ENCODE assay signal across 2 cellular contexts in the genomic region with DNA sequence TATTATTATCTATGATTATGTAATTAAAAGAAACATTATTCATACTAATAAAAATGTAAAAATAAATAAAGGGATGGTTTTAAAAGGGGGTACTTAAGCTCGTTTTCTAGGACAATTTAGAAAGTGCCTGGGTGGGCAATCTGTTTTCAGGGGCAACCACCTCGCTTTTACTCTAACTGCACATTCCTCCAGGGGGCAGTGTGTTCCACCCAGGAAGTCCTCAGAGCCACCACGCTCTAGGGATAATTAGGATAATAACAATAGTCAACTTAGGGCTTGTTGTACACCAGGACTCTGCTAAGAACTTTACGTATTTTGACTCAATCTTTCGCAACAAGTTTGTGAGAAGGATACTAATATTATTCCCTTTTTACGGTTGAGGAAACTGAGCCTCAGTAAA.
TF ChIP-seq lines count a peak whose summit lies in the region.

No MANE protein-coding gene starts in this region.

TF ChIP-seq in WTC11, 78 proteins besides CTCF, POLR2A, EP300 and RAD21 (continued from another document and continues in another):
- TF ChIP-seq, protein P1, sequence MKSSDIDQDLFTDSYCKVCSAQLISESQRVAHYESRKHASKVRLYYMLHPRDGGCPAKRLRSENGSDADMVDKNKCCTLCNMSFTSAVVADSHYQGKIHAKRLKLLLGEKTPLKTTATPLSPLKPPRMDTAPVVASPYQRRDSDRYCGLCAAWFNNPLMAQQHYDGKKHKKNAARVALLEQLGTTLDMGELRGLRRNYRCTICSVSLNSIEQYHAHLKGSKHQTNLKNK (CRISPR knock-in tag; IDR thresholded peaks at IDR 0.05) = no peak
- TF ChIP-seq, protein P2, sequence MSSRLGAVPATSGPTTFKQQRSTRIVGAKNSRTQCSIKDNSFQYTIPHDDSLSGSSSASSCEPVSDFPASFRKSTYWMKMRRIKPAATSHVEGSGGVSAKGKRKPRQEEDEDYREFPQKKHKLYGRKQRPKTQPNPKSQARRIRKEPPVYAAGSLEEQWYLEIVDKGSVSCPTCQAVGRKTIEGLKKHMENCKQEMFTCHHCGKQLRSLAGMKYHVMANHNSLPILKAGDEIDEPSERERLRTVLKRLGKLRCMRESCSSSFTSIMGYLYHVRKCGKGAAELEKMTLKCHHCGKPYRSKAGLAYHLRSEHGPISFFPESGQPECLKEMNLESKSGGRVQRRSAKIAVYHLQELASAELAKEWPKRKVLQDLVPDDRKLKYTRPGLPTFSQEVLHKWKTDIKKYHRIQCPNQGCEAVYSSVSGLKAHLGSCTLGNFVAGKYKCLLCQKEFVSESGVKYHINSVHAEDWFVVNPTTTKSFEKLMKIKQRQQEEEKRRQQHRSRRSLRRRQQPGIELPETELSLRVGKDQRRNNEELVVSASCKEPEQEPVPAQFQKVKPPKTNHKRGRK (CRISPR knock-in tag; IDR thresholded peaks at IDR 0.05; ENCODE audit: borderline replicate concordance) = no peak
- TF ChIP-seq, protein P3, sequence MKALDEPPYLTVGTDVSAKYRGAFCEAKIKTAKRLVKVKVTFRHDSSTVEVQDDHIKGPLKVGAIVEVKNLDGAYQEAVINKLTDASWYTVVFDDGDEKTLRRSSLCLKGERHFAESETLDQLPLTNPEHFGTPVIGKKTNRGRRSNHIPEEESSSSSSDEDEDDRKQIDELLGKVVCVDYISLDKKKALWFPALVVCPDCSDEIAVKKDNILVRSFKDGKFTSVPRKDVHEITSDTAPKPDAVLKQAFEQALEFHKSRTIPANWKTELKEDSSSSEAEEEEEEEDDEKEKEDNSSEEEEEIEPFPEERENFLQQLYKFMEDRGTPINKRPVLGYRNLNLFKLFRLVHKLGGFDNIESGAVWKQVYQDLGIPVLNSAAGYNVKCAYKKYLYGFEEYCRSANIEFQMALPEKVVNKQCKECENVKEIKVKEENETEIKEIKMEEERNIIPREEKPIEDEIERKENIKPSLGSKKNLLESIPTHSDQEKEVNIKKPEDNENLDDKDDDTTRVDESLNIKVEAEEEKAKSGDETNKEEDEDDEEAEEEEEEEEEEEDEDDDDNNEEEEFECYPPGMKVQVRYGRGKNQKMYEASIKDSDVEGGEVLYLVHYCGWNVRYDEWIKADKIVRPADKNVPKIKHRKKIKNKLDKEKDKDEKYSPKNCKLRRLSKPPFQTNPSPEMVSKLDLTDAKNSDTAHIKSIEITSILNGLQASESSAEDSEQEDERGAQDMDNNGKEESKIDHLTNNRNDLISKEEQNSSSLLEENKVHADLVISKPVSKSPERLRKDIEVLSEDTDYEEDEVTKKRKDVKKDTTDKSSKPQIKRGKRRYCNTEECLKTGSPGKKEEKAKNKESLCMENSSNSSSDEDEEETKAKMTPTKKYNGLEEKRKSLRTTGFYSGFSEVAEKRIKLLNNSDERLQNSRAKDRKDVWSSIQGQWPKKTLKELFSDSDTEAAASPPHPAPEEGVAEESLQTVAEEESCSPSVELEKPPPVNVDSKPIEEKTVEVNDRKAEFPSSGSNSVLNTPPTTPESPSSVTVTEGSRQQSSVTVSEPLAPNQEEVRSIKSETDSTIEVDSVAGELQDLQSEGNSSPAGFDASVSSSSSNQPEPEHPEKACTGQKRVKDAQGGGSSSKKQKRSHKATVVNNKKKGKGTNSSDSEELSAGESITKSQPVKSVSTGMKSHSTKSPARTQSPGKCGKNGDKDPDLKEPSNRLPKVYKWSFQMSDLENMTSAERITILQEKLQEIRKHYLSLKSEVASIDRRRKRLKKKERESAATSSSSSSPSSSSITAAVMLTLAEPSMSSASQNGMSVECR (CRISPR knock-in tag; IDR thresholded peaks at IDR 0.05; ENCODE audit: borderline replicate concordance) = no peak
- TF ChIP-seq, protein P4, sequence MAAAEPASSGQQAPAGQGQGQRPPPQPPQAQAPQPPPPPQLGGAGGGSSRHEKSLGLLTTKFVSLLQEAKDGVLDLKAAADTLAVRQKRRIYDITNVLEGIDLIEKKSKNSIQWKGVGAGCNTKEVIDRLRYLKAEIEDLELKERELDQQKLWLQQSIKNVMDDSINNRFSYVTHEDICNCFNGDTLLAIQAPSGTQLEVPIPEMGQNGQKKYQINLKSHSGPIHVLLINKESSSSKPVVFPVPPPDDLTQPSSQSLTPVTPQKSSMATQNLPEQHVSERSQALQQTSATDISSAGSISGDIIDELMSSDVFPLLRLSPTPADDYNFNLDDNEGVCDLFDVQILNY (CRISPR knock-in tag; IDR thresholded peaks at IDR 0.05) = no peak
- TF ChIP-seq EMX1 (CRISPR knock-in tag; IDR thresholded peaks at IDR 0.05) (no peak), HMGA2 (CRISPR knock-in tag; IDR thresholded peaks at IDR 0.05) (no peak), ZNF396 (CRISPR knock-in tag; IDR thresholded peaks at IDR 0.05; ENCODE audit: borderline replicate concordance) (no peak), MYBL2 (CRISPR knock-in tag; IDR thresholded peaks at IDR 0.05) (no peak)
- TF ChIP-seq, protein P5, sequence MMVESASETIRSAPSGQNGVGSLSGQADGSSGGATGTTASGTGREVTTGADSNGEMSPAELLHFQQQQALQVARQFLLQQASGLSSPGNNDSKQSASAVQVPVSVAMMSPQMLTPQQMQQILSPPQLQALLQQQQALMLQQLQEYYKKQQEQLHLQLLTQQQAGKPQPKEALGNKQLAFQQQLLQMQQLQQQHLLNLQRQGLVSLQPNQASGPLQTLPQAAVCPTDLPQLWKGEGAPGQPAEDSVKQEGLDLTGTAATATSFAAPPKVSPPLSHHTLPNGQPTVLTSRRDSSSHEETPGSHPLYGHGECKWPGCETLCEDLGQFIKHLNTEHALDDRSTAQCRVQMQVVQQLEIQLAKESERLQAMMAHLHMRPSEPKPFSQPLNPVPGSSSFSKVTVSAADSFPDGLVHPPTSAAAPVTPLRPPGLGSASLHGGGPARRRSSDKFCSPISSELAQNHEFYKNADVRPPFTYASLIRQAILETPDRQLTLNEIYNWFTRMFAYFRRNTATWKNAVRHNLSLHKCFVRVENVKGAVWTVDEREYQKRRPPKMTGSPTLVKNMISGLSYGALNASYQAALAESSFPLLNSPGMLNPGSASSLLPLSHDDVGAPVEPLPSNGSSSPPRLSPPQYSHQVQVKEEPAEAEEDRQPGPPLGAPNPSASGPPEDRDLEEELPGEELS (CRISPR knock-in tag; IDR thresholded peaks at IDR 0.05) = no peak
- TF ChIP-seq, protein P6, sequence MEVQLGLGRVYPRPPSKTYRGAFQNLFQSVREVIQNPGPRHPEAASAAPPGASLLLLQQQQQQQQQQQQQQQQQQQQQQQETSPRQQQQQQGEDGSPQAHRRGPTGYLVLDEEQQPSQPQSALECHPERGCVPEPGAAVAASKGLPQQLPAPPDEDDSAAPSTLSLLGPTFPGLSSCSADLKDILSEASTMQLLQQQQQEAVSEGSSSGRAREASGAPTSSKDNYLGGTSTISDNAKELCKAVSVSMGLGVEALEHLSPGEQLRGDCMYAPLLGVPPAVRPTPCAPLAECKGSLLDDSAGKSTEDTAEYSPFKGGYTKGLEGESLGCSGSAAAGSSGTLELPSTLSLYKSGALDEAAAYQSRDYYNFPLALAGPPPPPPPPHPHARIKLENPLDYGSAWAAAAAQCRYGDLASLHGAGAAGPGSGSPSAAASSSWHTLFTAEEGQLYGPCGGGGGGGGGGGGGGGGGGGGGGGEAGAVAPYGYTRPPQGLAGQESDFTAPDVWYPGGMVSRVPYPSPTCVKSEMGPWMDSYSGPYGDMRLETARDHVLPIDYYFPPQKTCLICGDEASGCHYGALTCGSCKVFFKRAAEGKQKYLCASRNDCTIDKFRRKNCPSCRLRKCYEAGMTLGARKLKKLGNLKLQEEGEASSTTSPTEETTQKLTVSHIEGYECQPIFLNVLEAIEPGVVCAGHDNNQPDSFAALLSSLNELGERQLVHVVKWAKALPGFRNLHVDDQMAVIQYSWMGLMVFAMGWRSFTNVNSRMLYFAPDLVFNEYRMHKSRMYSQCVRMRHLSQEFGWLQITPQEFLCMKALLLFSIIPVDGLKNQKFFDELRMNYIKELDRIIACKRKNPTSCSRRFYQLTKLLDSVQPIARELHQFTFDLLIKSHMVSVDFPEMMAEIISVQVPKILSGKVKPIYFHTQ (CRISPR knock-in tag; IDR thresholded peaks at IDR 0.05) = no peak

TF ChIP-seq in HepG2, 621 proteins besides CTCF, POLR2A, EP300 and RAD21 (continued from another document):
- TF ChIP-seq, protein P7, sequence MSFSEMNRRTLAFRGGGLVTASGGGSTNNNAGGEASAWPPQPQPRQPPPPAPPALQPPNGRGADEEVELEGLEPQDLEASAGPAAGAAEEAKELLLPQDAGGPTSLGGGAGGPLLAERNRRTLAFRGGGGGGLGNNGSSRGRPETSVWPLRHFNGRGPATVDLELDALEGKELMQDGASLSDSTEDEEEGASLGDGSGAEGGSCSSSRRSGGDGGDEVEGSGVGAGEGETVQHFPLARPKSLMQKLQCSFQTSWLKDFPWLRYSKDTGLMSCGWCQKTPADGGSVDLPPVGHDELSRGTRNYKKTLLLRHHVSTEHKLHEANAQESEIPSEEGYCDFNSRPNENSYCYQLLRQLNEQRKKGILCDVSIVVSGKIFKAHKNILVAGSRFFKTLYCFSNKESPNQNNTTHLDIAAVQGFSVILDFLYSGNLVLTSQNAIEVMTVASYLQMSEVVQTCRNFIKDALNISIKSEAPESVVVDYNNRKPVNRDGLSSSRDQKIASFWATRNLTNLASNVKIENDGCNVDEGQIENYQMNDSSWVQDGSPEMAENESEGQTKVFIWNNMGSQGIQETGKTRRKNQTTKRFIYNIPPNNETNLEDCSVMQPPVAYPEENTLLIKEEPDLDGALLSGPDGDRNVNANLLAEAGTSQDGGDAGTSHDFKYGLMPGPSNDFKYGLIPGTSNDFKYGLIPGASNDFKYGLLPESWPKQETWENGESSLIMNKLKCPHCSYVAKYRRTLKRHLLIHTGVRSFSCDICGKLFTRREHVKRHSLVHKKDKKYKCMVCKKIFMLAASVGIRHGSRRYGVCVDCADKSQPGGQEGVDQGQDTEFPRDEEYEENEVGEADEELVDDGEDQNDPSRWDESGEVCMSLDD (CRISPR knock-in tag; IDR thresholded peaks at IDR 0.05; ENCODE audit: borderline replicate concordance) = no peak
- TF ChIP-seq, protein P8, sequence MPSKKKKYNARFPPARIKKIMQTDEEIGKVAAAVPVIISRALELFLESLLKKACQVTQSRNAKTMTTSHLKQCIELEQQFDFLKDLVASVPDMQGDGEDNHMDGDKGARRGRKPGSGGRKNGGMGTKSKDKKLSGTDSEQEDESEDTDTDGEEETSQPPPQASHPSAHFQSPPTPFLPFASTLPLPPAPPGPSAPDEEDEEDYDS (CRISPR knock-in tag; IDR thresholded peaks at IDR 0.05) = no peak
- no peak for TF ChIP-seq KDM5B (CRISPR knock-in tag; IDR thresholded peaks at IDR 0.05; ENCODE audit: borderline replicate concordance)
- TF ChIP-seq CEBPB (IDR thresholded peaks at IDR 0.05; ENCODE audit: borderline replicate concordance, low read depth, low read length) = 0 out of 2 replicates have a peak, but pooled peaks have one; percentile 49
- TF ChIP-seq, protein P9, sequence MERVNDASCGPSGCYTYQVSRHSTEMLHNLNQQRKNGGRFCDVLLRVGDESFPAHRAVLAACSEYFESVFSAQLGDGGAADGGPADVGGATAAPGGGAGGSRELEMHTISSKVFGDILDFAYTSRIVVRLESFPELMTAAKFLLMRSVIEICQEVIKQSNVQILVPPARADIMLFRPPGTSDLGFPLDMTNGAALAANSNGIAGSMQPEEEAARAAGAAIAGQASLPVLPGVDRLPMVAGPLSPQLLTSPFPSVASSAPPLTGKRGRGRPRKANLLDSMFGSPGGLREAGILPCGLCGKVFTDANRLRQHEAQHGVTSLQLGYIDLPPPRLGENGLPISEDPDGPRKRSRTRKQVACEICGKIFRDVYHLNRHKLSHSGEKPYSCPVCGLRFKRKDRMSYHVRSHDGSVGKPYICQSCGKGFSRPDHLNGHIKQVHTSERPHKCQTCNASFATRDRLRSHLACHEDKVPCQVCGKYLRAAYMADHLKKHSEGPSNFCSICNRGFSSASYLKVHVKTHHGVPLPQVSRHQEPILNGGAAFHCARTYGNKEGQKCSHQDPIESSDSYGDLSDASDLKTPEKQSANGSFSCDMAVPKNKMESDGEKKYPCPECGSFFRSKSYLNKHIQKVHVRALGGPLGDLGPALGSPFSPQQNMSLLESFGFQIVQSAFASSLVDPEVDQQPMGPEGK (CRISPR knock-in tag; IDR thresholded peaks at IDR 0.05) = no peak
- TF ChIP-seq STAG1 (CRISPR knock-in tag; IDR thresholded peaks at IDR 0.05) = peak; percentile 68
- no peak for TF ChIP-seq ZNF841 (CRISPR knock-in tag; IDR thresholded peaks at IDR 0.05; ENCODE audit: borderline replicate concordance)
- TF ChIP-seq REPIN1 (CRISPR knock-in tag; IDR thresholded peaks at IDR 0.05; ENCODE audit: borderline replicate concordance, low read depth) = no peak
- TF ChIP-seq RFX3 (CRISPR knock-in tag; IDR thresholded peaks at IDR 0.05) = no peak
- no peak for TF ChIP-seq MAF1 (CRISPR knock-in tag; IDR thresholded peaks at IDR 0.05; ENCODE audit: borderline replicate concordance)
- TF ChIP-seq TEAD3 (CRISPR knock-in tag; optimal IDR thresholded peaks at IDR 0.05; ENCODE audit: borderline replicate concordance) = peak; percentile 29
- no peak for TF ChIP-seq MXD4 (CRISPR knock-in tag; IDR thresholded peaks at IDR 0.05)
- no peak for TF ChIP-seq RFX5 (IDR thresholded peaks at IDR 0.05; ENCODE audit: low read depth, low read length)
- TF ChIP-seq SMC3 (IDR thresholded peaks at IDR 0.05; ENCODE audit: low read length) = peak; percentile 75
- TF ChIP-seq SP140L (CRISPR knock-in tag; IDR thresholded peaks at IDR 0.05; ENCODE audit: borderline replicate concordance) = no peak
- no peak for TF ChIP-seq RBM39 (IDR thresholded peaks at IDR 0.05; ENCODE audit: low read depth, low read length, poor library complexity, severe bottlenecking)
- TF ChIP-seq ZNF101 (CRISPR knock-in tag; IDR thresholded peaks at IDR 0.05; ENCODE audit: borderline replicate concordance, low read depth) = no peak
- TF ChIP-seq KDM4B (CRISPR knock-in tag; IDR thresholded peaks at IDR 0.05) = no peak
- TF ChIP-seq, protein P10, sequence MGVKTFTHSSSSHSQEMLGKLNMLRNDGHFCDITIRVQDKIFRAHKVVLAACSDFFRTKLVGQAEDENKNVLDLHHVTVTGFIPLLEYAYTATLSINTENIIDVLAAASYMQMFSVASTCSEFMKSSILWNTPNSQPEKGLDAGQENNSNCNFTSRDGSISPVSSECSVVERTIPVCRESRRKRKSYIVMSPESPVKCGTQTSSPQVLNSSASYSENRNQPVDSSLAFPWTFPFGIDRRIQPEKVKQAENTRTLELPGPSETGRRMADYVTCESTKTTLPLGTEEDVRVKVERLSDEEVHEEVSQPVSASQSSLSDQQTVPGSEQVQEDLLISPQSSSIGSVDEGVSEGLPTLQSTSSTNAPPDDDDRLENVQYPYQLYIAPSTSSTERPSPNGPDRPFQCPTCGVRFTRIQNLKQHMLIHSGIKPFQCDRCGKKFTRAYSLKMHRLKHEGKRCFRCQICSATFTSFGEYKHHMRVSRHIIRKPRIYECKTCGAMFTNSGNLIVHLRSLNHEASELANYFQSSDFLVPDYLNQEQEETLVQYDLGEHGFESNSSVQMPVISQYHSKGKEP (CRISPR knock-in tag; IDR thresholded peaks at IDR 0.05) = no peak
- no peak for TF ChIP-seq SIX4 (CRISPR knock-in tag; IDR thresholded peaks at IDR 0.05)
TF ChIP-seq in HepG2: peak in this region for 4.
